ENCODE assay signal across 27 cellular contexts in the genomic region with DNA sequence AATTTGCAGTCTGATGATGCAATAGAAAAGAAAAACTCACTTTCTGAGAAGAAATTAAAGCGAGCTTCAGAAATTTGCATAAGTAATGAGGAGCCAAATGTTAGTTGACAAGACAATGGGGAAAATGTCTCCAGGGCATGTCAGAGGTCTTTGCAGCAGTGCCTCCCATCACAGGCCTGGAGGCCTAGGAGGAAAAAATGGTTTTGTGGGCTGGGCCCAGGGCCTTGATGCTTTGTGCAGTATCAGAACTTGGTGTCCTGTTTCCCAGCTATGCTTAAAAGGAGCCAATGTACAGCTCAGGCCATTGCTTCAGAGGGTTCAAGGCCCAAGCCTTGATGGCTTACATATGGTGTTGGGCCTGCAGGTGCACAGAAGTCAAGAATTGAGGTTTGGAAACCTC.
"Had no signal": no experiment of that assay in that cellular context is flagged by ENCODE, and none has a peak within 500 bp of the region (broad histone marks: within the 10 kb centered on the region; RNA-seq: fewer than 3 reads in every experiment).

No MANE protein-coding gene starts in this region.

- H3K36me3 ChIP-seq: adrenal gland, esophagus squamous epithelium, heart left ventricle had no signal

- DNase-seq: activated CD4-positive, alpha-beta memory T cell treated with anti-CD3 and anti-CD28 coated beads for 36 hours; activated CD4-positive, alpha-beta T cell treated with anti-CD3 and anti-CD28 coated beads for 36 hours; activated CD4-positive, alpha-beta T cell treated with anti-CD3 and anti-CD28 coated beads, Interleukin-2, amount 10 ng/mL, durations not matched to agents 24 days and 14 days; activated CD4-positive, CD25-positive, alpha-beta regulatory T cell; activated CD4-positive, CD25-positive, alpha-beta regulatory T cell treated with anti-CD3 and anti-CD28 coated beads, Interleukin-2, amount 50 U/mL, for 72 hours; activated CD8-positive, alpha-beta memory T cell treated with anti-CD3 and anti-CD28 coated beads, Interleukin-2, amount 10 ng/mL, durations not matched to agents 7 days and 5 days; activated CD8-positive, alpha-beta memory T cell treated with anti-CD3 and anti-CD28 coated beads, Interleukin-2, amount 50 U/mL, for 4 hours; activated CD8-positive, alpha-beta T cell treated with anti-CD3 and anti-CD28 coated beads, Interleukin-2, amount 10 ng/mL, durations not matched to agents 7 days and 5 days; activated effector memory CD4-positive, alpha-beta T cell treated with anti-CD3 and anti-CD28 coated beads, Interleukin-2, amount 50 U/mL, for 16 hours; activated naive CD4-positive, alpha-beta T cell treated with anti-CD3 and anti-CD28 coated beads for 36 hours; activated naive CD8-positive, alpha-beta T cell treated with anti-CD3 and anti-CD28 coated beads for 36 hours; activated naive CD8-positive, alpha-beta T cell treated with anti-CD3 and anti-CD28 coated beads, Interleukin-2, amount 50 U/mL, for 24 hours; activated T-cell treated with anti-CD3 and anti-CD28 coated beads, Interleukin-2, amount 50 U/mL, for 1 hour; activated T-cell treated with anti-CD3 and anti-CD28 coated beads, Interleukin-2, amount 50 U/mL, for 48 hours; adrenal gland; amygdala; aorta; body of pancreas; caudate nucleus; cortex of kidney; dermis blood vessel endothelial cell; effector CD4-positive, alpha-beta T cell; effector memory CD8-positive, alpha-beta T cell; erythroblast; esophagus squamous epithelium; heart left ventricle; T-helper 2 cell had no signal

- ATAC-seq: activated CD4-positive, alpha-beta T cell treated with anti-CD3 and anti-CD28 coated beads for 36 hours; activated CD8-positive, alpha-beta memory T cell treated with anti-CD3 and anti-CD28 coated beads, Interleukin-2, amount 10 ng/mL, durations not matched to agents 7 days and 5 days; activated CD8-positive, alpha-beta T cell treated with anti-CD3 and anti-CD28 coated beads, Interleukin-2, amount 10 ng/mL, durations not matched to agents 7 days and 5 days; activated naive CD8-positive, alpha-beta T cell treated with anti-CD3 and anti-CD28 coated beads, Interleukin-2, amount 50 U/mL, for 24 hours; body of pancreas; effector memory CD8-positive, alpha-beta T cell; heart left ventricle had no signal

- H3K27me3 ChIP-seq: adrenal gland, body of pancreas, esophagus squamous epithelium, heart left ventricle had no signal

- H3K27ac ChIP-seq: adrenal gland, body of pancreas, esophagus squamous epithelium, heart left ventricle had no signal

- H3K4me3 ChIP-seq: adrenal gland, body of pancreas, esophagus squamous epithelium, heart left ventricle had no signal

- H3K4me1 ChIP-seq: adrenal gland, body of pancreas, esophagus squamous epithelium, heart left ventricle had no signal
